1 cellular context compared by ENCODE assay signal in the genomic region with DNA sequence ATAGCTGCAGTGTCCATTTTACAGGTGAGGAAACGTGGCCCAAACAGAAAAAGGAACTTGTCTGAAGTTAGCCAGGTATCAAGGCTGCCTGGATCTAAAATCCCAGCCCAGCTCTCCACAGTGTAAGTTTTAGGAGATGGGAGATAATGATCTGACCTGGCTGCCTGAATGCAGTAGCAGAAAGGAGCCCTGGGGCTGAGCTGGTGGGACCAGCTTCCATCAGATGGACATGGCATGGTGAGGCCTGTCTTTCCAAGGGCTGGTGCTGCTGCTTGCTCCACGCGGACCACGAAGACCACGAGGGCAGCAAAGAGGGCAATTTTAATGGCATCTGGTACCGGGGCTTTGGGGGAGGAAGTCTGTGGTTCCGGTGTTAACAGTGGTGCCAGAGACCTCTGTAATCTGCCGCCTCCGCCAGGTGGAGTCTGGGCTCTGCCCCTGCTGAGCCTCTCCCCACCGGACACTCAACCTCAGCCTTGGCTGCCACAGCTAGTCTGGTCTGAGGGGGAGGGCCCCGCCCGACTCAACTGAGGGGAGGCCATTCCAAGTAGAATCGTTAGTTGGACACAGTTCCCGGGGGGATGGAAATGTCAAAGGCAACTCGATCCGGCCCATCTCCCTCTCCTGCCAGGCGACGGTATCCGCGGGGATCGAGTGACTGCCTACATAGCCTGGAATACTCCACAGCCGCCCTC.
TF ChIP-seq lines count a peak whose summit lies in the region.

No MANE protein-coding gene starts in this region.

TF ChIP-seq in HepG2, 621 proteins besides CTCF, POLR2A, EP300 and RAD21 (continued from another document and continues in another):
- TF ChIP-seq IKZF4 (CRISPR knock-in tag; IDR thresholded peaks at IDR 0.05; ENCODE audit: borderline replicate concordance, low read depth, not compliant biosample characterization) = no peak
- TF ChIP-seq CAMTA2 (CRISPR knock-in tag; IDR thresholded peaks at IDR 0.05; ENCODE audit: borderline replicate concordance) = no peak
- no peak for TF ChIP-seq ZNF20 (CRISPR knock-in tag; IDR thresholded peaks at IDR 0.05)
- TF ChIP-seq ZNF616 (CRISPR knock-in tag; IDR thresholded peaks at IDR 0.05; ENCODE audit: low read depth) = no peak
- no peak for TF ChIP-seq EHMT2 (IDR thresholded peaks at IDR 0.05; ENCODE audit: borderline replicate concordance, low read depth, low read length)
- TF ChIP-seq ZNF251 (CRISPR knock-in tag; IDR thresholded peaks at IDR 0.05) = no peak
- TF ChIP-seq, protein P1, sequence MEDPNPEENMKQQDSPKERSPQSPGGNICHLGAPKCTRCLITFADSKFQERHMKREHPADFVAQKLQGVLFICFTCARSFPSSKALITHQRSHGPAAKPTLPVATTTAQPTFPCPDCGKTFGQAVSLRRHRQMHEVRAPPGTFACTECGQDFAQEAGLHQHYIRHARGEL (CRISPR knock-in tag; IDR thresholded peaks at IDR 0.05) = no peak
- no peak for TF ChIP-seq ZMYM2 (CRISPR knock-in tag; IDR thresholded peaks at IDR 0.05)
- no peak for TF ChIP-seq E2F2 (CRISPR knock-in tag; IDR thresholded peaks at IDR 0.05; ENCODE audit: borderline replicate concordance)
- peak; percentile 43 for TF ChIP-seq STAG1 (CRISPR knock-in tag; IDR thresholded peaks at IDR 0.05)
- TF ChIP-seq IRF2 (CRISPR knock-in tag; IDR thresholded peaks at IDR 0.05) = peak; percentile 15; the same call in 1 of the 2 replicates
- 0 out of 2 replicates have a peak, but pooled peaks have one; percentile 42 for TF ChIP-seq BRD4 (CRISPR knock-in tag; IDR thresholded peaks at IDR 0.05)
- peak; percentile 53; the same call in 1 of the 2 replicates for TF ChIP-seq ZNF691 (CRISPR knock-in tag; IDR thresholded peaks at IDR 0.05; ENCODE audit: borderline replicate concordance, low read depth)
- TF ChIP-seq TFDP2 (CRISPR knock-in tag; IDR thresholded peaks at IDR 0.05) = no peak
- peak; percentile 56 for TF ChIP-seq ZNF543 (CRISPR knock-in tag; IDR thresholded peaks at IDR 0.05)
- TF ChIP-seq ZNF292 (CRISPR knock-in tag; IDR thresholded peaks at IDR 0.05; ENCODE audit: borderline replicate concordance, low read depth) = no peak
- TF ChIP-seq ZNF383 (CRISPR knock-in tag; IDR thresholded peaks at IDR 0.05; ENCODE audit: borderline replicate concordance) = no peak
- TF ChIP-seq ZNF891 (CRISPR knock-in tag; IDR thresholded peaks at IDR 0.05) = peak; percentile 50; the same call in 1 of the 2 replicates
- no peak; the same call in 1 of the 2 replicates for TF ChIP-seq ZNF280D (CRISPR knock-in tag; IDR thresholded peaks at IDR 0.05)
- TF ChIP-seq KAT8 (CRISPR knock-in tag; IDR thresholded peaks at IDR 0.05) = no peak
- TF ChIP-seq, protein P2, sequence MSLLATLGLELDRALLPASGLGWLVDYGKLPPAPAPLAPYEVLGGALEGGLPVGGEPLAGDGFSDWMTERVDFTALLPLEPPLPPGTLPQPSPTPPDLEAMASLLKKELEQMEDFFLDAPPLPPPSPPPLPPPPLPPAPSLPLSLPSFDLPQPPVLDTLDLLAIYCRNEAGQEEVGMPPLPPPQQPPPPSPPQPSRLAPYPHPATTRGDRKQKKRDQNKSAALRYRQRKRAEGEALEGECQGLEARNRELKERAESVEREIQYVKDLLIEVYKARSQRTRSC (CRISPR knock-in tag; IDR thresholded peaks at IDR 0.05; ENCODE audit: low read depth) = no peak
- TF ChIP-seq THAP9 (CRISPR knock-in tag; IDR thresholded peaks at IDR 0.05; ENCODE audit: borderline replicate concordance) = peak; percentile 97
- no peak for TF ChIP-seq HNRNPH1 (optimal IDR thresholded peaks at IDR 0.05; ENCODE audit: low read depth, low read length)
- TF ChIP-seq PPARG (CRISPR knock-in tag; conservative IDR thresholded peaks at IDR 0.05) = 0 out of 2 replicates have a peak, but pooled peaks have one; percentile 8
- TF ChIP-seq, protein P3, sequence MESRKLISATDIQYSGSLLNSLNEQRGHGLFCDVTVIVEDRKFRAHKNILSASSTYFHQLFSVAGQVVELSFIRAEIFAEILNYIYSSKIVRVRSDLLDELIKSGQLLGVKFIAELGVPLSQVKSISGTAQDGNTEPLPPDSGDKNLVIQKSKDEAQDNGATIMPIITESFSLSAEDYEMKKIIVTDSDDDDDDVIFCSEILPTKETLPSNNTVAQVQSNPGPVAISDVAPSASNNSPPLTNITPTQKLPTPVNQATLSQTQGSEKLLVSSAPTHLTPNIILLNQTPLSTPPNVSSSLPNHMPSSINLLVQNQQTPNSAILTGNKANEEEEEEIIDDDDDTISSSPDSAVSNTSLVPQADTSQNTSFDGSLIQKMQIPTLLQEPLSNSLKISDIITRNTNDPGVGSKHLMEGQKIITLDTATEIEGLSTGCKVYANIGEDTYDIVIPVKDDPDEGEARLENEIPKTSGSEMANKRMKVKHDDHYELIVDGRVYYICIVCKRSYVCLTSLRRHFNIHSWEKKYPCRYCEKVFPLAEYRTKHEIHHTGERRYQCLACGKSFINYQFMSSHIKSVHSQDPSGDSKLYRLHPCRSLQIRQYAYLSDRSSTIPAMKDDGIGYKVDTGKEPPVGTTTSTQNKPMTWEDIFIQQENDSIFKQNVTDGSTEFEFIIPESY (CRISPR knock-in tag; IDR thresholded peaks at IDR 0.05) = no peak
- TF ChIP-seq ZSCAN12 (CRISPR knock-in tag; IDR thresholded peaks at IDR 0.05) = no peak
- TF ChIP-seq ZBTB37 (CRISPR knock-in tag; IDR thresholded peaks at IDR 0.05) = no peak
- TF ChIP-seq ZNF367 (CRISPR knock-in tag; IDR thresholded peaks at IDR 0.05; ENCODE audit: borderline replicate concordance) = no peak
- peak; percentile 42 for TF ChIP-seq TAF15 (IDR thresholded peaks at IDR 0.05; ENCODE audit: low read depth, low read length, poor library complexity, severe bottlenecking)
- TF ChIP-seq JUNB (CRISPR knock-in tag; IDR thresholded peaks at IDR 0.05; ENCODE audit: borderline replicate concordance) = no peak
- no peak for TF ChIP-seq NCOA1 (CRISPR knock-in tag; IDR thresholded peaks at IDR 0.05)
- TF ChIP-seq ZFX (CRISPR knock-in tag; IDR thresholded peaks at IDR 0.05; ENCODE audit: low read depth) = peak; percentile 41; the same call in 1 of the 2 replicates
- no peak for TF ChIP-seq KAT2B (IDR thresholded peaks at IDR 0.05; ENCODE audit: borderline replicate concordance, low read depth, low read length)
- no peak for TF ChIP-seq ZNF747 (CRISPR knock-in tag; IDR thresholded peaks at IDR 0.05; ENCODE audit: borderline replicate concordance)
- TF ChIP-seq ZNF672 (CRISPR knock-in tag; IDR thresholded peaks at IDR 0.05) = no peak
- no peak for TF ChIP-seq ZNF674 (CRISPR knock-in tag; IDR thresholded peaks at IDR 0.05; ENCODE audit: low read depth)
- no peak for TF ChIP-seq ZKSCAN1 (IDR thresholded peaks at IDR 0.05; ENCODE audit: low read length)
- no peak for TF ChIP-seq ZNF256 (CRISPR knock-in tag; conservative IDR thresholded peaks at IDR 0.05)
- no peak for TF ChIP-seq TARDBP (CRISPR knock-in tag; IDR thresholded peaks at IDR 0.05)
- TF ChIP-seq, protein P4, sequence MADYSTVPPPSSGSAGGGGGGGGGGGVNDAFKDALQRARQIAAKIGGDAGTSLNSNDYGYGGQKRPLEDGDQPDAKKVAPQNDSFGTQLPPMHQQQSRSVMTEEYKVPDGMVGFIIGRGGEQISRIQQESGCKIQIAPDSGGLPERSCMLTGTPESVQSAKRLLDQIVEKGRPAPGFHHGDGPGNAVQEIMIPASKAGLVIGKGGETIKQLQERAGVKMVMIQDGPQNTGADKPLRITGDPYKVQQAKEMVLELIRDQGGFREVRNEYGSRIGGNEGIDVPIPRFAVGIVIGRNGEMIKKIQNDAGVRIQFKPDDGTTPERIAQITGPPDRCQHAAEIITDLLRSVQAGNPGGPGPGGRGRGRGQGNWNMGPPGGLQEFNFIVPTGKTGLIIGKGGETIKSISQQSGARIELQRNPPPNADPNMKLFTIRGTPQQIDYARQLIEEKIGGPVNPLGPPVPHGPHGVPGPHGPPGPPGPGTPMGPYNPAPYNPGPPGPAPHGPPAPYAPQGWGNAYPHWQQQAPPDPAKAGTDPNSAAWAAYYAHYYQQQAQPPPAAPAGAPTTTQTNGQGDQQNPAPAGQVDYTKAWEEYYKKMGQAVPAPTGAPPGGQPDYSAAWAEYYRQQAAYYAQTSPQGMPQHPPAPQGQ (CRISPR knock-in tag; IDR thresholded peaks at IDR 0.05; ENCODE audit: borderline replicate concordance) = no peak
- TF ChIP-seq HMG20A (CRISPR knock-in tag; IDR thresholded peaks at IDR 0.05; ENCODE audit: borderline replicate concordance) = 0 out of 2 replicates have a peak, but pooled peaks have one; percentile 18
